20 cellular contexts compared by ENCODE assay signal in genomic region chr5:68189171-68189570, GRCh38.
"Had no signal": no experiment of that assay in that cellular context is flagged by ENCODE, and none has a peak within 500 bp of the region (broad histone marks: within the 10 kb centered on the region; RNA-seq: fewer than 3 reads in every experiment).

No MANE protein-coding gene starts in this region.

- H3K27me3 ChIP-seq: foreskin keratinocyte, right atrium auricular region, transverse colon, uterus had no signal

- H3K27ac Mint-ChIP-seq: activated B cell treated with CpG ODN at 0.5 μM for 24 hours; activated CD8-positive, alpha-beta T cell treated with anti-CD3 and anti-CD28 coated beads for 36 hours; activated naive CD4-positive, alpha-beta T cell treated with anti-CD3 and anti-CD28 coated beads for 36 hours; activated naive CD8-positive, alpha-beta T cell treated with anti-CD3 and anti-CD28 coated beads, Interleukin-2, amount 50 U/mL, for 24 hours; activated T-helper 2 cell treated with anti-CD3 and anti-CD28 coated beads, Interferon-gamma antibody, Interleukin-2, Interleukin-4, amounts not matched to agents 10 μg/mL and 5 μg/mL and 100 μg/mL, durations not matched to agents 14 hours and 24 hours and 36 hours; endodermal cell; T-cell had no signal

- DNase-seq: activated B cell treated with CpG ODN at 0.5 μM for 24 hours; activated CD4-positive, alpha-beta T cell treated with anti-CD3 and anti-CD28 coated beads for 4 hours; activated CD8-positive, alpha-beta T cell treated with anti-CD3 and anti-CD28 coated beads for 36 hours; activated naive CD4-positive, alpha-beta T cell treated with anti-CD3 and anti-CD28 coated beads for 36 hours; activated naive CD8-positive, alpha-beta T cell treated with anti-CD3 and anti-CD28 coated beads, Interleukin-2, amount 50 U/mL, for 24 hours; activated T-cell treated with anti-CD3 and anti-CD28 coated beads, Interleukin-2, amount 50 U/mL, for 1 hour; aorta; endodermal cell; stimulated activated CD4-positive, alpha-beta T cell treated with anti-CD3 and anti-CD28 coated beads, Interleukin-2, amount 100 ng/mL, for 24 hours; stimulated activated naive CD4-positive, alpha-beta T cell treated with Interleukin-2 at 50 U/mL for 16 hours; transverse colon; uterus had no signal

- H3K4me1 ChIP-seq: prostate gland, uterus had no signal

- ATAC-seq: activated CD8-positive, alpha-beta T cell treated with anti-CD3 and anti-CD28 coated beads for 36 hours; activated naive CD8-positive, alpha-beta T cell treated with anti-CD3 and anti-CD28 coated beads, Interleukin-2, amount 50 U/mL, for 24 hours; foreskin keratinocyte; left lobe of liver; T-cell had no signal

- H3K9me3 Mint-ChIP-seq: activated B cell treated with CpG ODN at 0.5 μM for 24 hours; activated CD8-positive, alpha-beta T cell treated with anti-CD3 and anti-CD28 coated beads for 36 hours; activated naive CD4-positive, alpha-beta T cell treated with anti-CD3 and anti-CD28 coated beads for 36 hours; activated naive CD8-positive, alpha-beta T cell treated with anti-CD3 and anti-CD28 coated beads, Interleukin-2, amount 50 U/mL, for 24 hours; activated T-helper 2 cell treated with anti-CD3 and anti-CD28 coated beads, Interferon-gamma antibody, Interleukin-2, Interleukin-4, amounts not matched to agents 10 μg/mL and 5 μg/mL and 100 μg/mL, durations not matched to agents 14 hours and 24 hours and 36 hours; endodermal cell; T-cell had no signal

- H3K36me3 ChIP-seq: prostate gland, right atrium auricular region, transverse colon, uterus had no signal

- H3K4me3 ChIP-seq: prostate gland, right atrium auricular region, transverse colon, uterus had no signal

- H3K27me3 Mint-ChIP-seq: activated B cell treated with CpG ODN at 0.5 μM for 24 hours; activated CD8-positive, alpha-beta T cell treated with anti-CD3 and anti-CD28 coated beads for 36 hours; activated naive CD8-positive, alpha-beta T cell treated with anti-CD3 and anti-CD28 coated beads, Interleukin-2, amount 50 U/mL, for 24 hours had no signal

- H3K27ac ChIP-seq: epithelial cell of prostate, foreskin keratinocyte, prostate gland, right atrium auricular region, transverse colon, uterus had no signal

- H3K9me3 ChIP-seq: prostate gland, right atrium auricular region, transverse colon, uterus had no signal

- H3K36me3 Mint-ChIP-seq: T-cell had no signal

- H3K4me3 Mint-ChIP-seq: activated B cell treated with CpG ODN at 0.5 μM for 24 hours; activated CD8-positive, alpha-beta T cell treated with anti-CD3 and anti-CD28 coated beads for 36 hours; activated naive CD4-positive, alpha-beta T cell treated with anti-CD3 and anti-CD28 coated beads for 36 hours; activated naive CD8-positive, alpha-beta T cell treated with anti-CD3 and anti-CD28 coated beads, Interleukin-2, amount 50 U/mL, for 24 hours; endodermal cell; neural crest cell; T-cell had no signal
